ENCODE assay signal across 20 cellular contexts in the genomic region with DNA sequence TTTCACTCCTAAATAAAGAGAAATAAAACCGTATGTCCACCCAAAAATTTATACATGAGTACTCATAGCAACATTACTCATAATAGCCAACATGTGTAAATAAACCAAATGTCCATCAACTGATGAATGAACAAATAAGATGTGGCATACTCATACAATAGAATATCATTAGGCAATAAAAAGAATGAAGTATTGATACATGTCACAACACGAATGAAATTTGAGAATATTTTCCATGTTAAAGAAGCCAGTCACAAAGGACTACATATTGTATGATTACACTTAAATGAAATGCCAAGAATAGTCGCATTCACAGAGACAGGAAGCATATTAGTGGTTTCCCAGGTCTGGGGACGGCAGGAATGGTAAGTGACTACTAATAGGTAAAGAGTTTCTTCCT.
"Had no signal": no experiment of that assay in that cellular context is flagged by ENCODE, and none has a peak within 500 bp of the region (broad histone marks: within the 10 kb centered on the region; RNA-seq: fewer than 3 reads in every experiment).

No MANE protein-coding gene starts in this region.

- H3K9me3 ChIP-seq: esophagus squamous epithelium, prostate gland, right lobe of liver, thyroid gland, uterus had no signal

- H3K36me3 ChIP-seq: esophagus squamous epithelium, left ventricle myocardium inferior, prostate gland, right lobe of liver, suprapubic skin, thyroid gland, uterus had no signal

- H3K27me3 ChIP-seq: esophagus squamous epithelium, right lobe of liver, suprapubic skin, thyroid gland, uterus had no signal

- H3K4me1 ChIP-seq: esophagus squamous epithelium, left ventricle myocardium inferior, parathyroid adenoma, prostate gland, right lobe of liver, suprapubic skin, thyroid gland, uterus had no signal

- H3K4me3 ChIP-seq: esophagus squamous epithelium, left ventricle myocardium inferior, lung, prostate gland, right lobe of liver, suprapubic skin, thyroid gland, uterus had no signal

- H2AFZ ChIP-seq: parathyroid adenoma had no signal

- H3K79me2 ChIP-seq: parathyroid adenoma had no signal

- H3K27ac Mint-ChIP-seq: immature natural killer cell; naive B cell; nephron; stimulated activated effector memory CD8-positive, alpha-beta T cell treated with anti-CD3 and anti-CD28 coated beads, Interleukin-12 subunit alpha, Interleukin-12 subunit beta, amount 100 ng/mL, for 72 hours; type B pancreatic cell had no signal

- H3K4me1 Mint-ChIP-seq: immature natural killer cell; naive B cell; stimulated activated effector memory CD8-positive, alpha-beta T cell treated with anti-CD3 and anti-CD28 coated beads, Interleukin-12 subunit alpha, Interleukin-12 subunit beta, amount 100 ng/mL, for 72 hours had no signal

- H3K4me3 Mint-ChIP-seq: immature natural killer cell; naive B cell; nephron; stimulated activated effector memory CD8-positive, alpha-beta T cell treated with anti-CD3 and anti-CD28 coated beads, Interleukin-12 subunit alpha, Interleukin-12 subunit beta, amount 100 ng/mL, for 72 hours; type B pancreatic cell had no signal

- H3K9me3 Mint-ChIP-seq: type B pancreatic cell had no signal

- H3K27me3 Mint-ChIP-seq: naive B cell, type B pancreatic cell had no signal

- H3K27ac ChIP-seq: esophagus squamous epithelium, left ventricle myocardium inferior, parathyroid adenoma, prostate gland, right lobe of liver, suprapubic skin, thyroid gland, uterus had no signal

- DNase-seq: effector memory CD4-positive, alpha-beta T cell; esophagus squamous epithelium; foreskin fibroblast; immature natural killer cell; left ventricle myocardium inferior; mesendoderm; naive B cell; right lobe of liver; stimulated activated CD4-positive, alpha-beta T cell treated with anti-CD3 and anti-CD28 coated beads, Interleukin-4, amount 100 ng/mL, for 1 hour; stimulated activated CD8-positive, alpha-beta memory T cell treated with anti-CD3 and anti-CD28 coated beads, Interleukin-4, amount 100 ng/mL, for 48 hours; stimulated activated naive CD8-positive, alpha-beta T cell treated with anti-CD3 and anti-CD28 coated beads, Interleukin-15, Interleukin-2, amounts not matched to agents 100 U/mL and 50 U/mL, for 24 hours; thyroid gland; uterus had no signal

- H3K36me3 Mint-ChIP-seq: immature natural killer cell; naive B cell; stimulated activated effector memory CD8-positive, alpha-beta T cell treated with anti-CD3 and anti-CD28 coated beads, Interleukin-12 subunit alpha, Interleukin-12 subunit beta, amount 100 ng/mL, for 72 hours; type B pancreatic cell had no signal
